Comparison of ENCODE assay signal across 9 cellular contexts in the genomic region with DNA sequence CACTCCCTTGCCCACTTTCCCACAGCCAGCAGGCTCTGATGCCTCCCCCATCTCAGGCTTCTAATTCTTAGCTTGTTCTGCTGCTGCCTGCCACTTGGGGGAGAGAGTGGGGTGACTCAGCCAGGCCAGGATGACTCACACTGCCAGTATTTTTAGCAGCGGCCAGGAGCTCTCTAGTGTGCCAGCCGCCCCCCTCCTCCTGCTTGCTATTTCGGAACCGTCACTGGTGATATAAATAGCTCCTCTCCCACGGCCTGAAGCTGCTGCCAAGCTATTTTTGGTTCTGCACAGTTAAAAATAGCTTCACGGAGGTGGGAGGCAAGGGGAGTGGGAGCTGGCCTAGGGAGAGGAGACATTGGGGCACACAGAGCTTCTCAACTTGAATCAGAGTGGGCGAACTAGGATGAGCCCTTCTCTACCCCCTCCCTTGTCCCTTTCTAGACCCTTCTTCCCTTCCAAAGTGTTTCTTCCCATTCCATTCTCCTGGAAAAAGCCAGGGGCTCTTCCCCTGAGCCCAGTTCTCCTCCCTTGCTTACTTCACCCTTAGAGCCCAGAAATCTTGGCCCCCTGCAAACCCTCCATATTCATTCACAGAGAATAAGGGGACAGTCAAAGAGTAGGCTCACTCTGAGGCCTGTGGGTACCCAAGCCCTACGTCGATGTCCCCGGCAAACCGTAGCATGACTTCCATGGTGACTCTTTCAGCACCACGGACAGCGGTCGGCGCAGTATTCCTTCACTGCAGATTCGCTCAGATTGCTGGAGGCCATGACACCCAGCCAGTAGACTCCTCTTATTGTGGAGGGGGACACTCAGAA. TPM values are rescaled to one million over a fixed set of nuclear protein-coding genes. Genes with fewer than 3 reads are reported as not detected.
DNase-seq lines count a peak whose midpoint lies in the region; ATAC-seq and TF ChIP-seq lines count a peak whose summit lies in the region.
"Had no signal": no experiment of that assay in that cellular context is flagged by ENCODE, and none has a peak within 500 bp of the region (broad histone marks: within the 10 kb centered on the region; RNA-seq: fewer than 3 reads in every experiment).

No MANE protein-coding gene starts in this region.

- TF ChIP-seq EP300 in SK-N-SH (IDR thresholded peaks at IDR 0.05; ENCODE audit: borderline replicate concordance in 1 of 2, low read depth in 1 of 2, low read length in 1 of 2) = peak in 1 of 2 experiments; percentile 36; a peak in 1 of 4 replicates

- H3K79me2 ChIP-seq in DND-41 (ENCODE audit: insufficient read depth, low read length) (no peaks in the 10 kb centered on the region), SK-N-SH (ENCODE audit: insufficient read depth) (no peaks in the 10 kb centered on the region)

- H3K4me3 Mint-ChIP-seq in activated naive CD4-positive, alpha-beta T cell treated with anti-CD3 and anti-CD28 coated beads, Interleukin-2, amount 50 U/mL, for 24 hours = peak overlapping the region; percentile 74
- H3K4me3 Mint-ChIP-seq: dendritic cell treated with granulocyte-macrophage colony-stimulating factor and Interleukin-4, amounts not matched to agents 40 ng/mL and 50 ng/mL, for 4 days had no signal

- H3F3A ChIP-seq in SK-N-SH (replicated peaks; ENCODE audit: insufficient read depth) = peaks cover 21% of the 10 kb centered on the region

- H3K4me1 ChIP-seq in DND-41 (ENCODE audit: insufficient read depth, low read length) = no peaks in the 10 kb centered on the region
- H3K4me1 ChIP-seq in SK-N-SH (ENCODE audit: control insufficient read depth in 1 of 2, insufficient read depth in 2 of 2, low read depth in 1 of 2, low read length in 1 of 2) = peaks cover 4 to 14% of the 10 kb centered on the region in 2 experiments; a peak in 2 of 4 replicates
- peaks cover 0 to 14% of the 10 kb centered on the region in 2 donors for H3K4me1 ChIP-seq in uterus

- TF ChIP-seq CTCF in DND-41 (IDR thresholded peaks at IDR 0.05; ENCODE audit: borderline replicate concordance, extremely low read depth, low read length, poor library complexity, severe bottlenecking) = no peak
- TF ChIP-seq CTCF in SK-N-SH (IDR thresholded peaks at IDR 0.05) = peak; percentile 62
- peak; percentile 42 to 62 (median 54) for TF ChIP-seq CTCF in uterus (IDR thresholded peaks at IDR 0.05)

- H4K20me1 ChIP-seq in DND-41 (ENCODE audit: insufficient read depth, low read length) (peaks cover 43% of the 10 kb centered on the region), SK-N-SH (ENCODE audit: insufficient read depth) (peaks cover 32% of the 10 kb centered on the region)

- H3K9me3 ChIP-seq in DND-41 (ENCODE audit: insufficient read depth, low read length, severe bottlenecking) (no peaks in the 10 kb centered on the region), SK-N-SH (no peaks in the 10 kb centered on the region), uterus (no peaks in the 10 kb centered on the region)

- peak; percentile 51 for TF ChIP-seq RAD21 in SK-N-SH (IDR thresholded peaks at IDR 0.05; ENCODE audit: low read length)

- H3K4me2 ChIP-seq in DND-41 (ENCODE audit: insufficient read depth, low read length) (no peak overlapping the region), SK-N-SH (peak overlapping the region; percentile 63; the same call in 1 of the 2 replicates)

- H3K27ac ChIP-seq in DND-41 (ENCODE audit: low read length) = no peak overlapping the region
- peak overlapping the region in 1 of 2 experiments; percentile 53; a peak in 1 of 4 replicates for H3K27ac ChIP-seq in SK-N-SH (ENCODE audit: low read depth in 2 of 2, low read length in 1 of 2)
- peak overlapping the region; percentile 75 to 90 for H3K27ac ChIP-seq in uterus

- H3K9me2 ChIP-seq in SK-N-SH = no peaks in the 10 kb centered on the region

- peaks cover 42% of the 10 kb centered on the region for H3K27me3 Mint-ChIP-seq in activated naive CD4-positive, alpha-beta T cell treated with anti-CD3 and anti-CD28 coated beads, Interleukin-2, amount 50 U/mL, for 24 hours

- CTCF ChIA-PET in SK-N-SH (lab: Yijun Ruan, JAX) = interaction anchor here (0.8 to 22.6 kb wide), 18 partner anchors 4 to 416 kb away, joined by 3 to 617 read pairs (median 5); a partner anchor contains a TSS

- ATAC-seq in DND-41 (ENCODE audit: insufficient read depth, low read depth) = peak; percentile 71
- no peak for ATAC-seq in HG03378 (IDR thresholded peaks at IDR 0.05; ENCODE audit: unreplicated experiment)

- H3K36me3 Mint-ChIP-seq in activated naive CD4-positive, alpha-beta T cell treated with anti-CD3 and anti-CD28 coated beads, Interleukin-2, amount 50 U/mL, for 24 hours = peaks cover 4% of the 10 kb centered on the region

- H2AFZ ChIP-seq in DND-41 (ENCODE audit: low read depth, low read length) (no peak overlapping the region), SK-N-SH (ENCODE audit: low read depth) (no peak overlapping the region)

- H3K4me1 Mint-ChIP-seq in activated naive CD4-positive, alpha-beta T cell treated with anti-CD3 and anti-CD28 coated beads, Interleukin-2, amount 50 U/mL, for 24 hours = peaks cover 34% of the 10 kb centered on the region

- intact Hi-C loops in uterus (cut with DNase I; ENCODE audit: low total_unique reads) = loop anchor here (10.0 kb wide), 1 partner anchor 266 kb away; no protein-coding TSS in a partner anchor

- H3K36me3 ChIP-seq in DND-41 (ENCODE audit: insufficient read depth, low read length) (no peaks in the 10 kb centered on the region), SK-N-SH (replicated peaks in 1 of 2; ENCODE audit: control insufficient read depth in 1 of 2, insufficient read depth in 2 of 2, low read length in 1 of 2) (no peaks in the 10 kb centered on the region), uterus (no peaks in the 10 kb centered on the region)

- POLR2A ChIA-PET in SK-N-SH (lab: Yijun Ruan, JAX) = interaction anchor here (0.5 kb wide), 1 partner anchor 294 kb away, joined by 4 read pairs; no protein-coding TSS in a partner anchor

- DNase-seq in DND-41 (peak; percentile 79), LoVo (ENCODE audit: low spot score) (peak; percentile 56), SK-N-SH (peak; percentile 85), glomerular visceral epithelial cell (ENCODE audit: extremely low spot score) (peak; percentile 86), pons (ENCODE audit: low spot score) (peak; percentile 22), uterus (peak; percentile 85 to 93)

- H3K4me3 ChIP-seq in DND-41 (ENCODE audit: low read depth in 1 of 2, low read length in 2 of 2) = no peak overlapping the region
- no peak overlapping the region for H3K4me3 ChIP-seq in SK-N-SH (ENCODE audit: low read depth in 2 of 2, low read length in 1 of 2)
- H3K4me3 ChIP-seq in uterus = no peak overlapping the region

- H3K27me3 ChIP-seq in DND-41 (ENCODE audit: insufficient read depth, low read length, poor library complexity) (peaks cover 4% of the 10 kb centered on the region), SK-N-SH (ENCODE audit: insufficient read depth) (peaks cover 33% of the 10 kb centered on the region), uterus (no peaks in the 10 kb centered on the region)

- H3K9ac ChIP-seq in DND-41 (ENCODE audit: low read depth, low read length) = no peak overlapping the region
- no peak overlapping the region for H3K9ac ChIP-seq in SK-N-SH

- 48% methylated on average over 15 of the region's 16 CpGs for WGBS in SK-N-SH (ENCODE audit: low lambda C conversion rate)

- no peak for TF ChIP-seq POLR2A in uterus (IDR thresholded peaks at IDR 0.05)

- peak overlapping the region; percentile 62 for H3K27ac Mint-ChIP-seq in activated naive CD4-positive, alpha-beta T cell treated with anti-CD3 and anti-CD28 coated beads, Interleukin-2, amount 50 U/mL, for 24 hours
- H3K27ac Mint-ChIP-seq: dendritic cell treated with granulocyte-macrophage colony-stimulating factor and Interleukin-4, amounts not matched to agents 40 ng/mL and 50 ng/mL, for 4 days had no signal

- peaks cover 13% of the 10 kb centered on the region for H3K9me3 Mint-ChIP-seq in activated naive CD4-positive, alpha-beta T cell treated with anti-CD3 and anti-CD28 coated beads, Interleukin-2, amount 50 U/mL, for 24 hours

TF ChIP-seq in SK-N-SH, 30 proteins besides CTCF, POLR2A, EP300 and RAD21 (continues in another document):
- TF ChIP-seq ELF1 (IDR thresholded peaks at IDR 0.05) (no peak), SMC3 (IDR thresholded peaks at IDR 0.05; ENCODE audit: low read depth, low read length) (peak; percentile 37; the same call in 1 of the 2 replicates), FOSL2 (IDR thresholded peaks at IDR 0.05; ENCODE audit: borderline replicate concordance, low read depth) (peak; percentile 100), YY1 (IDR thresholded peaks at IDR 0.05; ENCODE audit: low read depth) (no peak), RFX5 (IDR thresholded peaks at IDR 0.05; ENCODE audit: low read length) (no peak)
- TF ChIP-seq, protein P1, sequence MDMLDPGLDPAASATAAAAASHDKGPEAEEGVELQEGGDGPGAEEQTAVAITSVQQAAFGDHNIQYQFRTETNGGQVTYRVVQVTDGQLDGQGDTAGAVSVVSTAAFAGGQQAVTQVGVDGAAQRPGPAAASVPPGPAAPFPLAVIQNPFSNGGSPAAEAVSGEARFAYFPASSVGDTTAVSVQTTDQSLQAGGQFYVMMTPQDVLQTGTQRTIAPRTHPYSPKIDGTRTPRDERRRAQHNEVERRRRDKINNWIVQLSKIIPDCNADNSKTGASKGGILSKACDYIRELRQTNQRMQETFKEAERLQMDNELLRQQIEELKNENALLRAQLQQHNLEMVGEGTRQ (IDR thresholded peaks at IDR 0.05; ENCODE audit: borderline replicate concordance, low read depth, low read length) = no peak
- TF ChIP-seq, protein P2, sequence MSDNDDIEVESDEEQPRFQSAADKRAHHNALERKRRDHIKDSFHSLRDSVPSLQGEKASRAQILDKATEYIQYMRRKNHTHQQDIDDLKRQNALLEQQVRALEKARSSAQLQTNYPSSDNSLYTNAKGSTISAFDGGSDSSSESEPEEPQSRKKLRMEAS (IDR thresholded peaks at IDR 0.05; ENCODE audit: low read depth) = peak; percentile 37; the same call in 1 of the 2 replicates

RNA-seq across cellular contexts. Expression of a gene that starts 2.5 kb away (rescaled TPM):
- 0.03 and 0.08 TPM in 2 replicates for polyA plus RNA-seq in SK-N-SH (2012; rRNA removed)
- 0.01 TPM in 1 of 2 replicates, not detected in the other for polyA plus RNA-seq in SK-N-SH (2012; cell fraction: cytosol; rRNA removed)
- polyA plus RNA-seq in SK-N-SH (2012; cell fraction: nucleus; rRNA removed) = 0.12 and 0.21 TPM in 2 replicates
- 10 to 100 TPM in 1 of 4 donors, 1 to 10 TPM in 1, under 1 TPM in 1, not detected in 1; 0.97 to 12.6 (median 1.5) TPM for total RNA-seq in uterus

RNA-seq across cellular contexts. Expression of a gene that starts 20.3 kb away (rescaled TPM):
- polyA plus RNA-seq in SK-N-SH (2012; rRNA removed) = 33.9 and 45.6 TPM in 2 replicates
- polyA plus RNA-seq in SK-N-SH (2012; cell fraction: cytosol; rRNA removed) = 39.4 and 43.3 TPM in 2 replicates
- polyA plus RNA-seq in SK-N-SH (2012; cell fraction: nucleus; rRNA removed) = 22.2 and 33.5 TPM in 2 replicates
- total RNA-seq in uterus = 10 to 100 TPM; 28.7 to 57.9 (median 33.4) TPM

RNA-seq across cellular contexts. Expression of a gene that starts 46.8 kb away (rescaled TPM):
- polyA plus RNA-seq in SK-N-SH (2012; rRNA removed) = 3.2 and 3.7 TPM in 2 replicates
- polyA plus RNA-seq in SK-N-SH (2012; cell fraction: cytosol; rRNA removed) = 1.4 and 2.4 TPM in 2 replicates
- polyA plus RNA-seq in SK-N-SH (2012; cell fraction: nucleus; rRNA removed) = 13.0 and 14.4 TPM in 2 replicates
- 1 to 10 TPM in 2 of 4 donors, under 1 TPM in 1, not detected in 1; 0.26 to 3.5 (median 1.5) TPM for total RNA-seq in uterus

RNA-seq across cellular contexts. Expression of a gene that starts 48.3 kb away (rescaled TPM):
- polyA plus RNA-seq in SK-N-SH (2012; rRNA removed) = 6.5 and 7.0 TPM in 2 replicates
- polyA plus RNA-seq in SK-N-SH (2012; cell fraction: cytosol; rRNA removed) = 3.2 and 4.5 TPM in 2 replicates
- polyA plus RNA-seq in SK-N-SH (2012; cell fraction: nucleus; rRNA removed) = 11.2 and 12.4 TPM in 2 replicates
- 10 to 100 TPM; 13.8 to 35.0 (median 24.0) TPM for total RNA-seq in uterus

Comparison
In these comparisons a context has a peak if more than half of its experiments do, and no peak if none do; other contexts are left out.
1. DNase-seq: peak in every context shown above with its lines; median percentile 89 in uterus; 86 in glomerular visceral epithelial cell; 85 in SK-N-SH; 79 in DND-41; 56 in LoVo; 22 in pons.